ENCODE assay signal across 8 cellular contexts in the genomic region with DNA sequence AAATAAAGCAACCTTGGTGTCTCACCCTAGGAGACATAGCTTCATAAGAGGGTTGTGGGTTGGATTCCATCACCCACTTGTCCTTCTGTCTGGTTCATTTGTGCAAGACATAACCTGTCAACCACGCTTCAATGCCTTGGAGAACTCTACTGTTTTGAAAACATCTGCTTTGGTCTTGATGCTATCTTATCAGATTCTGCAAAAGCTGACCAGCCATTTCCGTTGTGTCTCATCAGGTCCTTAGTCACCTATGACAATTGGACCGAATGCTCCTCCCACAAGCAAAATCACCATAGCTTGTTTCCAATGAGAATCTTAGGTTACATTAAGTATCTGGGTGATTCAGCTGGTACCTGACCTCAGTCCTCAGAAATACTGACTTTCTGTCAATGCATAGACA. TPM values are rescaled to one million over a fixed set of nuclear protein-coding genes. Genes with fewer than 3 reads are reported as not detected.
DNase-seq lines count a peak whose midpoint lies in the region; ATAC-seq and TF ChIP-seq lines count a peak whose summit lies in the region.

No MANE protein-coding gene starts in this region.

- no peaks in the 10 kb centered on the region for H3K27me3 Mint-ChIP-seq in activated T-cell treated with anti-CD3 and anti-CD28 coated beads, Interleukin-2, amount 50 U/mL, for 4 hours (ENCODE audit: low read depth)

- peaks cover 40% of the 10 kb centered on the region for H3K36me3 Mint-ChIP-seq in activated T-cell treated with anti-CD3 and anti-CD28 coated beads, Interleukin-2, amount 50 U/mL, for 4 hours (ENCODE audit: insufficient read depth)

- H3K4me1 Mint-ChIP-seq in activated T-cell treated with anti-CD3 and anti-CD28 coated beads, Interleukin-2, amount 50 U/mL, for 4 hours (ENCODE audit: low read depth): peaks cover 74% of the 10 kb centered on the region

- no peaks in the 10 kb centered on the region for H3K9me3 Mint-ChIP-seq in activated T-cell treated with anti-CD3 and anti-CD28 coated beads, Interleukin-2, amount 50 U/mL, for 4 hours

- peak; percentile 48 for DNase-seq in activated T-cell treated with anti-CD3 and anti-CD28 coated beads, Interleukin-2, amount 50 U/mL, for 4 hours
- DNase-seq in stimulated activated CD4-positive, alpha-beta T cell treated with anti-CD3 and anti-CD28 coated beads, Interleukin-2, amount 100 ng/mL, for 4 hours (ENCODE audit: low read depth): peak; percentile 49
- DNase-seq in retina: no peak
- DNase-seq in AG08395 (ENCODE audit: low spot score): no peak

- TF ChIP-seq POLR2A in GM18505 (IDR thresholded peaks at IDR 0.05; ENCODE audit: borderline replicate concordance, extremely low read depth, insufficient read depth, insufficient read length): no peak

- ATAC-seq in GM19023 (IDR thresholded peaks at IDR 0.05; ENCODE audit: unreplicated experiment) (peak; percentile 45), HG03378 (IDR thresholded peaks at IDR 0.05; ENCODE audit: unreplicated experiment) (peak; percentile 37), HG02623 (IDR thresholded peaks at IDR 0.05; ENCODE audit: unreplicated experiment) (no peak), GM18505 (IDR thresholded peaks at IDR 0.05; ENCODE audit: unreplicated experiment) (no peak)
- ATAC-seq in activated T-cell treated with anti-CD3 and anti-CD28 coated beads, Interleukin-2, amount 50 U/mL, for 4 hours: peak; percentile 66 to 68

- peak overlapping the region; percentile 59 for H3K4me3 Mint-ChIP-seq in activated T-cell treated with anti-CD3 and anti-CD28 coated beads, Interleukin-2, amount 50 U/mL, for 4 hours

RNA-seq across cellular contexts. Expression of a gene that starts 35.4 kb away (rescaled TPM):
- total RNA-seq in activated T-cell treated with anti-CD3 and anti-CD28 coated beads, Interleukin-2, amount 50 U/mL, for 4 hours: 10 to 100 TPM; 46.0 to 71.7 (median 69.5) TPM

Comparison
In these comparisons a context has a peak if more than half of its experiments do, and no peak if none do; other contexts are left out.
1. ATAC-seq: peak in GM19023 (single experiment), HG03378 (single experiment) and activated T-cell treated with anti-CD3 and anti-CD28 coated beads, Interleukin-2, amount 50 U/mL, for 4 hours (2 of 2); none in HG02623 (single experiment) and GM18505 (single experiment).
2. DNase-seq: peak in activated T-cell treated with anti-CD3 and anti-CD28 coated beads, Interleukin-2, amount 50 U/mL, for 4 hours (single experiment) and stimulated activated CD4-positive, alpha-beta T cell treated with anti-CD3 and anti-CD28 coated beads, Interleukin-2, amount 100 ng/mL, for 4 hours (single experiment); none in retina (single experiment) and AG08395 (single experiment).